12 cellular contexts compared by ENCODE assay signal in the genomic region with DNA sequence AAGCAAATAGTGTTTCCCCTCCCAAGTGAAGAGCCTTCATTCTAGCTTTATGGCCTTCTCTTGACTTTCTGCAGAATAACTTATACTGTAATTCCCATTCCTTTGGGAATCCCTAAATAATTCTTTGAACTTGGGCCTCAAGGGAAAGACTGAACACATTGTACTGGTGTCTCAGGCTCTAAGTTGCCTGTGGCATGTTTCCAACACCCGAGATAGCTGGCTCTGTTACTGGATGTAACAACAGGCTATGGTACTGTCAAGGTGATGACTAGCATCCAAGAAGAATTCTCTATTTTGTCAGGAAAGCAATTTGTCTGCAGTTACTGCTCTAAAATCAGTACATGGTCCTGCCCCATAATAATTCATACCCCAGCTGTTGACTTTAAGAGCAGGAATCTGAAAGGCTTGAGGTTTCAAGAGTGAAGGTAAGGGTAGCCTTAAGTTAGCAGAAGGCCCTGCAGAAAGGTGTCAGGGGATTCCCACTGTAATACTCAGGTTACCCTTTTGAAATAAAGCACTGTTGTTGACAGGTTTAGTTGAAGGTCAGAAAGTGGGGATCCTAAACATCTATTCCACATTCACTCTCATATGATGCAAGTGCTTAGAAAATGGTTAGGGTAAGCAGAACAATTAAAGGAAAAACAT. TPM values are rescaled to one million over a fixed set of nuclear protein-coding genes. Genes with fewer than 3 reads are reported as not detected.
DNase-seq lines count a peak whose midpoint lies in the region; ATAC-seq and TF ChIP-seq lines count a peak whose summit lies in the region.
"Had no signal": no experiment of that assay in that cellular context is flagged by ENCODE, and none has a peak within 500 bp of the region (broad histone marks: within the 10 kb centered on the region; RNA-seq: fewer than 3 reads in every experiment).

No MANE protein-coding gene starts in this region.

- CTCF ChIA-PET in activated CD4-positive, alpha-beta memory T cell treated with anti-CD3 and anti-CD28 coated beads for 36 hours (lab: Charles Lee) = interaction anchor here (1.2 to 1.9 kb wide), 5 partner anchors 13 to 114 kb away, joined by 3 to 10 read pairs (median 4); no protein-coding TSS in a partner anchor
- CTCF ChIA-PET in activated CD4-positive, alpha-beta memory T cell treated with anti-CD3 and anti-CD28 coated beads, Interleukin-2, amount 10 ng/mL, durations not matched to agents 7 days and 5 days (lab: Charles Lee) = interaction anchor here (0.9 to 2.0 kb wide), 4 partner anchors 10 to 238 kb away, joined by 3 to 5 read pairs (median 4); no protein-coding TSS in a partner anchor

- peak overlapping the region in 9 of 10 donors; percentile 6 to 65 (median 42) for H3K27ac ChIP-seq in heart right ventricle
- H3K27ac ChIP-seq: foreskin keratinocyte had no signal

- WGBS in heart right ventricle, 2 donors = 10 to 13% methylated on average over 1 of the region's 1 CpG

- peaks cover 18% of the 10 kb centered on the region for H3K36me3 Mint-ChIP-seq in activated CD4-positive, alpha-beta memory T cell treated with anti-CD3 and anti-CD28 coated beads for 36 hours
- H3K36me3 Mint-ChIP-seq in activated CD4-positive, alpha-beta memory T cell treated with anti-CD3 and anti-CD28 coated beads, Interleukin-2, amount 10 ng/mL, durations not matched to agents 7 days and 5 days (ENCODE audit: low read depth) = peaks cover 57% of the 10 kb centered on the region
- peaks cover 14% of the 10 kb centered on the region for H3K36me3 Mint-ChIP-seq in activated naive CD8-positive, alpha-beta T cell
- H3K36me3 Mint-ChIP-seq in stimulated activated effector memory CD8-positive, alpha-beta T cell treated with anti-CD3 and anti-CD28 coated beads, Interleukin-12 subunit alpha, Interleukin-12 subunit beta, amount 100 ng/mL, for 72 hours = peaks cover 58% of the 10 kb centered on the region

- no peak overlapping the region for H3K4me3 Mint-ChIP-seq in activated CD4-positive, alpha-beta memory T cell treated with anti-CD3 and anti-CD28 coated beads for 36 hours
- no peak overlapping the region for H3K4me3 Mint-ChIP-seq in activated CD4-positive, alpha-beta memory T cell treated with anti-CD3 and anti-CD28 coated beads, Interleukin-2, amount 10 ng/mL, durations not matched to agents 7 days and 5 days
- no peak overlapping the region for H3K4me3 Mint-ChIP-seq in activated naive CD8-positive, alpha-beta T cell
- H3K4me3 Mint-ChIP-seq in stimulated activated effector memory CD8-positive, alpha-beta T cell treated with anti-CD3 and anti-CD28 coated beads, Interleukin-12 subunit alpha, Interleukin-12 subunit beta, amount 100 ng/mL, for 72 hours = no peak overlapping the region

- no peak for TF ChIP-seq CTCF in heart right ventricle (IDR thresholded peaks at IDR 0.05)

- no peak for DNase-seq in activated CD4-positive, alpha-beta memory T cell treated with anti-CD3 and anti-CD28 coated beads for 36 hours
- DNase-seq in activated CD4-positive, alpha-beta memory T cell treated with anti-CD3 and anti-CD28 coated beads, Interleukin-2, amount 10 ng/mL, durations not matched to agents 7 days and 5 days = no peak
- DNase-seq in heart right ventricle = no peak
- DNase-seq in stimulated activated effector memory CD8-positive, alpha-beta T cell treated with anti-CD3 and anti-CD28 coated beads, Interleukin-12 subunit alpha, Interleukin-12 subunit beta, amount 100 ng/mL, for 72 hours (ENCODE audit: low spot score in 2 of 2) = no peak
- no peak for DNase-seq in stimulated activated CD4-positive, alpha-beta T cell treated with anti-CD3 and anti-CD28 coated beads, Interleukin-4, amount 100 ng/mL, for 24 hours
- DNase-seq: foreskin keratinocyte had no signal

- no peaks in the 10 kb centered on the region for H3K9me3 ChIP-seq in heart right ventricle

- peaks cover 0 to 97% (median 14%) of the 10 kb centered on the region in 9 donors for H3K36me3 ChIP-seq in heart right ventricle

- peaks cover 0 to 30% (median 24%) of the 10 kb centered on the region in 9 donors for H3K4me1 ChIP-seq in heart right ventricle
- H3K4me1 ChIP-seq: foreskin keratinocyte had no signal

- POLR2A ChIA-PET in activated CD4-positive, alpha-beta memory T cell treated with anti-CD3 and anti-CD28 coated beads for 36 hours (lab: Charles Lee) = interaction anchor here (0.5 to 2.2 kb wide), 2 partner anchors 20 to 22 kb away, joined by 3 to 8 read pairs; a partner anchor contains a TSS
- POLR2A ChIA-PET in activated CD4-positive, alpha-beta memory T cell treated with anti-CD3 and anti-CD28 coated beads, Interleukin-2, amount 10 ng/mL, durations not matched to agents 7 days and 5 days (lab: Charles Lee) = interaction anchor here (1.0 to 2.0 kb wide), 4 partner anchors 9 to 33 kb away, joined by 3 to 11 read pairs (median 3); a partner anchor contains a TSS

- intact Hi-C loops in activated CD4-positive, alpha-beta memory T cell treated with anti-CD3 and anti-CD28 coated beads for 36 hours (cut with micrococcal nuclease) = loop anchor here (1.0 kb wide), 1 partner anchor 9 kb away; no protein-coding TSS in a partner anchor
- intact Hi-C loops in heart right ventricle (cut with DNase I) = no loop called here

- no peaks in the 10 kb centered on the region for H3K9me3 Mint-ChIP-seq in activated CD4-positive, alpha-beta memory T cell treated with anti-CD3 and anti-CD28 coated beads for 36 hours
- H3K9me3 Mint-ChIP-seq in activated CD4-positive, alpha-beta memory T cell treated with anti-CD3 and anti-CD28 coated beads, Interleukin-2, amount 10 ng/mL, durations not matched to agents 7 days and 5 days = no peaks in the 10 kb centered on the region
- H3K9me3 Mint-ChIP-seq in activated naive CD8-positive, alpha-beta T cell (ENCODE audit: low read depth) = no peaks in the 10 kb centered on the region
- no peaks in the 10 kb centered on the region for H3K9me3 Mint-ChIP-seq in stimulated activated effector memory CD8-positive, alpha-beta T cell treated with anti-CD3 and anti-CD28 coated beads, Interleukin-12 subunit alpha, Interleukin-12 subunit beta, amount 100 ng/mL, for 72 hours

- no peaks in the 10 kb centered on the region for H3K27me3 ChIP-seq in heart right ventricle
- H3K27me3 ChIP-seq: foreskin keratinocyte had no signal

- ATAC-seq in heart right ventricle (peak in 7 of 8 donors; percentile 56 to 86 (median 66)), HG03354 (IDR thresholded peaks at IDR 0.05; ENCODE audit: poor library complexity, severe bottlenecking, unreplicated experiment) (no peak), GM18502 (IDR thresholded peaks at IDR 0.05; ENCODE audit: poor library complexity, unreplicated experiment) (no peak)
- no peak for ATAC-seq in stimulated activated effector memory CD8-positive, alpha-beta T cell treated with anti-CD3 and anti-CD28 coated beads, Interleukin-12 subunit alpha, Interleukin-12 subunit beta, amount 100 ng/mL, for 72 hours
- ATAC-seq: foreskin keratinocyte had no signal

- peak overlapping the region; percentile 28 for H3K27ac Mint-ChIP-seq in activated CD4-positive, alpha-beta memory T cell treated with anti-CD3 and anti-CD28 coated beads for 36 hours
- no peak overlapping the region for H3K27ac Mint-ChIP-seq in activated CD4-positive, alpha-beta memory T cell treated with anti-CD3 and anti-CD28 coated beads, Interleukin-2, amount 10 ng/mL, durations not matched to agents 7 days and 5 days
- H3K27ac Mint-ChIP-seq in activated naive CD8-positive, alpha-beta T cell = peak overlapping the region; percentile 46
- peak overlapping the region; percentile 82 for H3K27ac Mint-ChIP-seq in stimulated activated effector memory CD8-positive, alpha-beta T cell treated with anti-CD3 and anti-CD28 coated beads, Interleukin-12 subunit alpha, Interleukin-12 subunit beta, amount 100 ng/mL, for 72 hours
- H3K27ac Mint-ChIP-seq: progenitor cell of endocrine pancreas had no signal

- no peak overlapping the region for H3K4me3 ChIP-seq in heart right ventricle
- H3K4me3 ChIP-seq: coronary artery had no signal

- peaks cover 60% of the 10 kb centered on the region for H3K4me1 Mint-ChIP-seq in activated CD4-positive, alpha-beta memory T cell treated with anti-CD3 and anti-CD28 coated beads for 36 hours (ENCODE audit: low read depth)
- H3K4me1 Mint-ChIP-seq in activated CD4-positive, alpha-beta memory T cell treated with anti-CD3 and anti-CD28 coated beads, Interleukin-2, amount 10 ng/mL, durations not matched to agents 7 days and 5 days = peaks cover 26% of the 10 kb centered on the region
- H3K4me1 Mint-ChIP-seq in activated naive CD8-positive, alpha-beta T cell (ENCODE audit: low read depth) = peaks cover 72% of the 10 kb centered on the region
- peaks cover 47% of the 10 kb centered on the region for H3K4me1 Mint-ChIP-seq in stimulated activated effector memory CD8-positive, alpha-beta T cell treated with anti-CD3 and anti-CD28 coated beads, Interleukin-12 subunit alpha, Interleukin-12 subunit beta, amount 100 ng/mL, for 72 hours

- H3K27me3 Mint-ChIP-seq in activated CD4-positive, alpha-beta memory T cell treated with anti-CD3 and anti-CD28 coated beads for 36 hours = no peaks in the 10 kb centered on the region
- no peaks in the 10 kb centered on the region for H3K27me3 Mint-ChIP-seq in activated CD4-positive, alpha-beta memory T cell treated with anti-CD3 and anti-CD28 coated beads, Interleukin-2, amount 10 ng/mL, durations not matched to agents 7 days and 5 days
- no peaks in the 10 kb centered on the region for H3K27me3 Mint-ChIP-seq in activated naive CD8-positive, alpha-beta T cell

RNA-seq across cellular contexts. Expression of a gene that starts 5.2 kb away (rescaled TPM):
- not detected for total RNA-seq in activated CD4-positive, alpha-beta memory T cell treated with anti-CD3 and anti-CD28 coated beads for 36 hours
- total RNA-seq in activated CD4-positive, alpha-beta memory T cell treated with anti-CD3 and anti-CD28 coated beads, Interleukin-2, amount 10 ng/mL, durations not matched to agents 7 days and 5 days = not detected
- total RNA-seq in heart right ventricle = not detected
- polyA plus RNA-seq in heart right ventricle = not detected
- total RNA-seq: A172 had no signal

RNA-seq across cellular contexts. Expression of a gene that starts 23.0 kb away (rescaled TPM):
- 10 to 100 TPM; 61.7 to 62.6 TPM for total RNA-seq in activated CD4-positive, alpha-beta memory T cell treated with anti-CD3 and anti-CD28 coated beads for 36 hours
- total RNA-seq in activated CD4-positive, alpha-beta memory T cell treated with anti-CD3 and anti-CD28 coated beads, Interleukin-2, amount 10 ng/mL, durations not matched to agents 7 days and 5 days = 10 to 100 TPM; 80.6 to 91.1 TPM
- total RNA-seq in heart right ventricle = 10 to 100 TPM; 59.2 to 98.8 (median 76.3) TPM
- 10 to 100 TPM; 46.2 to 49.4 TPM for polyA plus RNA-seq in heart right ventricle

RNA-seq across cellular contexts. Expression of a gene that starts 34.8 kb away (rescaled TPM):
- 1 to 10 TPM; 4.8 to 5.3 TPM for total RNA-seq in activated CD4-positive, alpha-beta memory T cell treated with anti-CD3 and anti-CD28 coated beads for 36 hours
- total RNA-seq in activated CD4-positive, alpha-beta memory T cell treated with anti-CD3 and anti-CD28 coated beads, Interleukin-2, amount 10 ng/mL, durations not matched to agents 7 days and 5 days = 1 to 10 TPM; 1.5 to 1.7 TPM
- 10 to 100 TPM; 11.2 to 94.3 (median 31.6) TPM for total RNA-seq in heart right ventricle
- polyA plus RNA-seq in heart right ventricle = 10 to 100 TPM in 1 of 2 donors, 1 to 10 TPM in 1; 8.2 to 35.7 TPM

RNA-seq across cellular contexts. Expression of a gene that starts 49.4 kb away (rescaled TPM):
- 10 to 100 TPM in 1 of 2 experiments, 1 to 10 TPM in 1; 8.8 to 12.3 TPM for total RNA-seq in activated CD4-positive, alpha-beta memory T cell treated with anti-CD3 and anti-CD28 coated beads for 36 hours
- 10 to 100 TPM; 12.3 to 16.1 TPM for total RNA-seq in activated CD4-positive, alpha-beta memory T cell treated with anti-CD3 and anti-CD28 coated beads, Interleukin-2, amount 10 ng/mL, durations not matched to agents 7 days and 5 days
- 10 to 100 TPM; 14.6 to 20.8 (median 16.9) TPM for total RNA-seq in heart right ventricle
- 10 to 100 TPM; 14.6 to 16.2 TPM for polyA plus RNA-seq in heart right ventricle

RNA-seq across cellular contexts. Expression of a gene that starts 57.6 kb away (rescaled TPM):
- under 1 TPM; 0.57 to 0.70 TPM for total RNA-seq in activated CD4-positive, alpha-beta memory T cell treated with anti-CD3 and anti-CD28 coated beads for 36 hours
- under 1 TPM; 0.08 to 0.10 TPM for total RNA-seq in activated CD4-positive, alpha-beta memory T cell treated with anti-CD3 and anti-CD28 coated beads, Interleukin-2, amount 10 ng/mL, durations not matched to agents 7 days and 5 days
- 100 to 1,000 TPM in 2 of 10 donors, 10 to 100 TPM in 8; 81.8 to 114 (median 94.8) TPM for total RNA-seq in heart right ventricle
- polyA plus RNA-seq in heart right ventricle = 10 to 100 TPM; 24.0 to 64.7 TPM

Comparison
In these comparisons a context has a peak if more than half of its experiments do, and no peak if none do; other contexts are left out.
1. ATAC-seq: peak in heart right ventricle (7 of 8); none in stimulated activated effector memory CD8-positive, alpha-beta T cell treated with anti-CD3 and anti-CD28 coated beads, Interleukin-12 subunit alpha, Interleukin-12 subunit beta, amount 100 ng/mL, for 72 hours (single experiment), HG03354 (single experiment) and GM18502 (single experiment).